ENCODE assay signal across 21 cellular contexts in genomic region chr2:17662723-17663122, GRCh38.
A peak's percentile ranks its signal among the peaks of the same experiment; 100 is the strongest.
DNase-seq lines count a peak whose midpoint lies in the region; ATAC-seq, FAIRE-seq and TF ChIP-seq lines count a peak whose summit lies in the region.
"Had no signal": no experiment of that assay in that cellular context is flagged by ENCODE, and none has a peak within 500 bp of the region (broad histone marks: within the 10 kb centered on the region; RNA-seq: fewer than 3 reads in every experiment).

No MANE protein-coding gene starts in this region.

- no peaks in the 10 kb centered on the region for H3K4me1 ChIP-seq in A549
- H3K4me1 ChIP-seq in prostate gland (replicated peaks): no peaks in the 10 kb centered on the region
- H3K4me1 ChIP-seq: BE2C had no signal

- CTCF ChIA-PET in A549 (lab: Yijun Ruan, JAX): interaction anchor here (1.1 to 9.1 kb wide), 4 partner anchors 8 to 40 kb away, joined by 3 to 88 read pairs (median 18); no protein-coding TSS in a partner anchor

- TF ChIP-seq POLR2A in A549 (IDR thresholded peaks at IDR 0.05; ENCODE audit: low read length) (no peak), prostate gland (IDR thresholded peaks at IDR 0.05) (no peak)

- no peak for TF ChIP-seq EP300 in A549 (IDR thresholded peaks at IDR 0.05)

- no peak for TF ChIP-seq CTCF in A549 (IDR thresholded peaks at IDR 0.05)
- no peak for TF ChIP-seq CTCF in LNCaP clone FGC (IDR thresholded peaks at IDR 0.05; ENCODE audit: control insufficient read depth, extremely low read depth, insufficient read depth)
- TF ChIP-seq CTCF in VCaP (conservative IDR thresholded peaks at IDR 0.05): no peak
- no peak for TF ChIP-seq CTCF in prostate gland (IDR thresholded peaks at IDR 0.05)

- WGBS in A549 (ENCODE audit: missing lambda C conversion rate): 93% methylated on average over 1 of the region's 1 CpG
- 57% methylated on average over 1 of the region's 1 CpG for WGBS in prostate gland

- no peaks in the 10 kb centered on the region for H3K36me3 ChIP-seq in prostate gland

- H3K9me3 ChIP-seq in A549 (no peaks in the 10 kb centered on the region), prostate gland (no peaks in the 10 kb centered on the region)
- H3K9me3 ChIP-seq: BE2C; BLaER1 treated with 17β-estradiol and CSF1 and Interleukin-3, amounts not matched to agents 10 nM and 100 nM had no signal

- ATAC-seq in A549: no peak
- ATAC-seq in left colon: no peak

- in situ Hi-C loops in ACHN (cut with HindIII; ENCODE audit: low pct_ligation_motif_present, low pct_unique_long_range_greater_than_20kb, low sequenced_read_pairs): no loop called here

- no peaks in the 10 kb centered on the region for H3K27me3 ChIP-seq in prostate gland (replicated peaks; ENCODE audit: insufficient read depth)
- H3K27me3 ChIP-seq: BE2C; BLaER1 treated with 17β-estradiol and CSF1 and Interleukin-3, amounts not matched to agents 10 nM and 100 nM had no signal

- H3K4me3 ChIP-seq in A549: no peak overlapping the region
- H3K4me3 ChIP-seq in LNCaP clone FGC (ENCODE audit: low read depth, low read length): no peak overlapping the region
- H3K4me3 ChIP-seq in prostate gland: no peak overlapping the region
- H3K4me3 ChIP-seq: BLaER1 treated with 17β-estradiol and CSF1 and Interleukin-3, amounts not matched to agents 10 nM and 100 nM had no signal

- FAIRE-seq in A549 (lab: Jason Lieb, UNC): no peak
- FAIRE-seq: GM12891, GM18507, H54 had no signal

- no peak for TF ChIP-seq RAD21 in A549 (conservative IDR thresholded peaks at IDR 0.05 in 1 of 2, IDR thresholded peaks at IDR 0.05 in 1 of 2)

- H3K4me2 ChIP-seq in A549: no peak overlapping the region
- H3K4me2 ChIP-seq: BLaER1 treated with 17β-estradiol and CSF1 and Interleukin-3, amounts not matched to agents 10 nM and 100 nM had no signal

- H3K27ac ChIP-seq in A549 (no peak overlapping the region), VCaP (peak overlapping the region; percentile 32; the same call in 1 of the 2 replicates), prostate gland (no peak overlapping the region)
- H3K27ac ChIP-seq: BLaER1 treated with 17β-estradiol and CSF1 and Interleukin-3, amounts not matched to agents 10 nM and 100 nM had no signal

- DNase-seq in A549 (ENCODE audit: low read depth in 1 of 2, low spot score in 1 of 2) (no peak), LNCaP clone FGC (ENCODE audit: low read depth) (peak; percentile 82), prostate gland (ENCODE audit: low spot score) (peak; percentile 27), left colon (no peak), ACHN (no peak)
- DNase-seq: AML-193; BE2C; Calu3; CD4-positive, alpha-beta T cell; CD8-positive, alpha-beta memory T cell; COR-L47; DMS53; DMS79 treated with DMSO at 0.1 percent for 48 hours; GF-D8; GOT3; HCEC 1CT had no signal

- intact Hi-C loops in prostate gland (cut with DNase I) (no loop called here), left colon (cut with DNase I, micrococcal nuclease) (no loop called here)

- POLR2A ChIA-PET in A549 (lab: Yijun Ruan, JAX): no interaction called here

TF ChIP-seq in A549, 52 proteins besides CTCF, POLR2A, EP300 and RAD21:
- TF ChIP-seq MAFK (IDR thresholded peaks at IDR 0.05; ENCODE audit: partially characterized antibody): peak; percentile 4
- no peak for TF ChIP-seq ZSCAN20 (CRISPR knock-in tag; IDR thresholded peaks at IDR 0.05)
TF ChIP-seq in A549: peak in this region for 1.

Comparison
In these comparisons a context has a peak if more than half of its experiments do, and no peak if none do; other contexts are left out.
1. DNase-seq: peak in LNCaP clone FGC (single experiment) and prostate gland (single experiment); none in A549 (0 of 2), left colon (0 of 2) and ACHN (single experiment).